In genomic region chr9:93953492-93954435, GRCh38 we compare ENCODE assay signal across 14 cellular contexts. TPM values are rescaled to one million over a fixed set of nuclear protein-coding genes. Genes with fewer than 3 reads are reported as not detected.
DNase-seq lines count a peak whose midpoint lies in the region; ATAC-seq and TF ChIP-seq lines count a peak whose summit lies in the region.
"Had no signal": no experiment of that assay in that cellular context is flagged by ENCODE, and none has a peak within 500 bp of the region (broad histone marks: within the 10 kb centered on the region; RNA-seq: fewer than 3 reads in every experiment).

No MANE protein-coding gene starts in this region.

- no peak for DNase-seq in activated naive CD4-positive, alpha-beta T cell treated with anti-CD3 and anti-CD28 coated beads, Interleukin-2, amount 10 ng/mL, durations not matched to agents 7 days and 5 days
- no peak for DNase-seq in activated naive CD4-positive, alpha-beta T cell (lab: John Stamatoyannopoulos, UW)
- no peak for DNase-seq in activated CD8-positive, alpha-beta T cell treated with anti-CD3 and anti-CD28 coated beads, Interleukin-2, amount 10 ng/mL, durations not matched to agents 7 days and 5 days
- no peak for DNase-seq in stimulated activated naive CD8-positive, alpha-beta T cell treated with anti-CD3 and anti-CD28 coated beads, Interleukin-15, amount 100 ng/mL, for 72 hours
- DNase-seq in GM10248 (ENCODE audit: extremely low spot score), result no peak
- DNase-seq: lower lobe of right lung, NCI-H1694, T-helper 9 cell had no signal

- CTCF ChIA-PET in activated naive CD4-positive, alpha-beta T cell treated with anti-CD3 and anti-CD28 coated beads, Interleukin-2, amount 10 ng/mL, durations not matched to agents 7 days and 5 days (lab: Charles Lee), result interaction anchor here (1.5 kb wide), 1 partner anchor 126 kb away, joined by 5 read pairs; no protein-coding TSS in a partner anchor
- CTCF ChIA-PET in activated CD8-positive, alpha-beta T cell treated with anti-CD3 and anti-CD28 coated beads, Interleukin-2, amount 10 ng/mL, durations not matched to agents 7 days and 5 days (lab: Charles Lee), result no interaction called here
- CTCF ChIA-PET in GM10248 (lab: Yijun Ruan, JAX), result interaction anchor here (0.8 kb wide), 1 partner anchor 9 kb away, joined by 3 read pairs; no protein-coding TSS in a partner anchor

- peaks cover 9% of the 10 kb centered on the region for H3K4me1 ChIP-seq in iPS-15b (ENCODE audit: control insufficient read depth, insufficient read depth, low read length)

- peaks cover 8% of the 10 kb centered on the region for H3K9me3 Mint-ChIP-seq in activated naive CD4-positive, alpha-beta T cell treated with anti-CD3 and anti-CD28 coated beads, Interleukin-2, amount 10 ng/mL, durations not matched to agents 7 days and 5 days
- peaks cover 4% of the 10 kb centered on the region for H3K9me3 Mint-ChIP-seq in activated CD8-positive, alpha-beta T cell treated with anti-CD3 and anti-CD28 coated beads, Interleukin-2, amount 10 ng/mL, durations not matched to agents 7 days and 5 days (ENCODE audit: insufficient read depth)
- H3K9me3 Mint-ChIP-seq in stimulated activated naive CD8-positive, alpha-beta T cell treated with anti-CD3 and anti-CD28 coated beads, Interleukin-15, amount 100 ng/mL, for 72 hours, result no peaks in the 10 kb centered on the region

- ATAC-seq in activated CD8-positive, alpha-beta T cell treated with anti-CD3 and anti-CD28 coated beads, Interleukin-2, amount 10 ng/mL, durations not matched to agents 7 days and 5 days, result no peak
- ATAC-seq in stimulated activated naive CD8-positive, alpha-beta T cell treated with anti-CD3 and anti-CD28 coated beads, Interleukin-15, amount 100 ng/mL, for 72 hours, result no peak
- no peak for ATAC-seq in GM21367 (IDR thresholded peaks at IDR 0.05; ENCODE audit: unreplicated experiment)
- no peak for ATAC-seq in HG02970 (IDR thresholded peaks at IDR 0.05; ENCODE audit: low FRiP score, unreplicated experiment)

- no peak overlapping the region for H3K9ac ChIP-seq in iPS-15b (ENCODE audit: low read depth, low read length)

- no peaks in the 10 kb centered on the region for H3K9me3 ChIP-seq in iPS-15b (ENCODE audit: control insufficient read depth, insufficient read depth, low read length)
- H3K9me3 ChIP-seq: lower lobe of right lung, right atrium auricular region had no signal

- no peak for TF ChIP-seq CTCF in GM10248 (IDR thresholded peaks at IDR 0.05; ENCODE audit: control extremely low read depth, extremely low read depth, low read depth, missing control alignments)

- peaks cover 55% of the 10 kb centered on the region for H3K4me1 Mint-ChIP-seq in activated naive CD4-positive, alpha-beta T cell treated with anti-CD3 and anti-CD28 coated beads, Interleukin-2, amount 10 ng/mL, durations not matched to agents 7 days and 5 days
- peaks cover 42% of the 10 kb centered on the region for H3K4me1 Mint-ChIP-seq in activated CD8-positive, alpha-beta T cell treated with anti-CD3 and anti-CD28 coated beads, Interleukin-2, amount 10 ng/mL, durations not matched to agents 7 days and 5 days (ENCODE audit: low read depth)
- H3K4me1 Mint-ChIP-seq in stimulated activated naive CD8-positive, alpha-beta T cell treated with anti-CD3 and anti-CD28 coated beads, Interleukin-15, amount 100 ng/mL, for 72 hours, result peaks cover 76% of the 10 kb centered on the region

- H3K4me3 Mint-ChIP-seq in activated naive CD4-positive, alpha-beta T cell treated with anti-CD3 and anti-CD28 coated beads, Interleukin-2, amount 10 ng/mL, durations not matched to agents 7 days and 5 days, result peak overlapping the region; percentile 40
- H3K4me3 Mint-ChIP-seq in activated CD8-positive, alpha-beta T cell treated with anti-CD3 and anti-CD28 coated beads, Interleukin-2, amount 10 ng/mL, durations not matched to agents 7 days and 5 days, result peak overlapping the region; percentile 22
- H3K4me3 Mint-ChIP-seq in stimulated activated naive CD8-positive, alpha-beta T cell treated with anti-CD3 and anti-CD28 coated beads, Interleukin-15, amount 100 ng/mL, for 72 hours, result peak overlapping the region; percentile 48 to 55

- H3K36me3 Mint-ChIP-seq in activated naive CD4-positive, alpha-beta T cell treated with anti-CD3 and anti-CD28 coated beads, Interleukin-2, amount 10 ng/mL, durations not matched to agents 7 days and 5 days, result peaks cover 16% of the 10 kb centered on the region
- peaks cover 10% of the 10 kb centered on the region for H3K36me3 Mint-ChIP-seq in activated CD8-positive, alpha-beta T cell treated with anti-CD3 and anti-CD28 coated beads, Interleukin-2, amount 10 ng/mL, durations not matched to agents 7 days and 5 days (ENCODE audit: low read depth)

- POLR2A ChIA-PET in activated CD8-positive, alpha-beta T cell treated with anti-CD3 and anti-CD28 coated beads, Interleukin-2, amount 10 ng/mL, durations not matched to agents 7 days and 5 days (lab: Charles Lee), result no interaction called here
- POLR2A ChIA-PET in GM10248 (lab: Yijun Ruan, JAX), result no interaction called here

- H3K27me3 ChIP-seq in iPS-15b (ENCODE audit: control insufficient read depth, insufficient read depth, low read length), result peaks cover 95% of the 10 kb centered on the region

- peaks cover 96% of the 10 kb centered on the region for H3K27me3 Mint-ChIP-seq in activated naive CD4-positive, alpha-beta T cell treated with anti-CD3 and anti-CD28 coated beads, Interleukin-2, amount 10 ng/mL, durations not matched to agents 7 days and 5 days
- H3K27me3 Mint-ChIP-seq in activated CD8-positive, alpha-beta T cell treated with anti-CD3 and anti-CD28 coated beads, Interleukin-2, amount 10 ng/mL, durations not matched to agents 7 days and 5 days (ENCODE audit: low read depth), result peaks cover 71% of the 10 kb centered on the region
- H3K27me3 Mint-ChIP-seq in stimulated activated naive CD8-positive, alpha-beta T cell treated with anti-CD3 and anti-CD28 coated beads, Interleukin-15, amount 100 ng/mL, for 72 hours, result peaks cover 98% of the 10 kb centered on the region

- peak overlapping the region; percentile 74 for H3K27ac Mint-ChIP-seq in activated naive CD4-positive, alpha-beta T cell treated with anti-CD3 and anti-CD28 coated beads, Interleukin-2, amount 10 ng/mL, durations not matched to agents 7 days and 5 days
- peak overlapping the region; percentile 40 for H3K27ac Mint-ChIP-seq in activated CD8-positive, alpha-beta T cell treated with anti-CD3 and anti-CD28 coated beads, Interleukin-2, amount 10 ng/mL, durations not matched to agents 7 days and 5 days
- no peak overlapping the region for H3K27ac Mint-ChIP-seq in stimulated activated naive CD8-positive, alpha-beta T cell treated with anti-CD3 and anti-CD28 coated beads, Interleukin-15, amount 100 ng/mL, for 72 hours

- peak overlapping the region; percentile 32 for H3K4me3 ChIP-seq in iPS-15b (ENCODE audit: low read depth, low read length)

- H3K36me3 ChIP-seq in iPS-15b (ENCODE audit: control insufficient read depth, insufficient read depth, low read length), result no peaks in the 10 kb centered on the region
- H3K36me3 ChIP-seq: lower lobe of right lung, right atrium auricular region had no signal

RNA-seq across cellular contexts. Expression of gene BARX1, which starts 1.4 kb away (rescaled TPM):
- under 1 TPM in 1 of 2 experiments, not detected in 1; 0.53 TPM for total RNA-seq in activated CD8-positive, alpha-beta T cell treated with anti-CD3 and anti-CD28 coated beads, Interleukin-2, amount 10 ng/mL, durations not matched to agents 7 days and 5 days
- total RNA-seq: fibroblast of villous mesenchyme, lower lobe of right lung, right atrium auricular region, urinary bladder had no signal

Comparison
In these comparisons a context has a peak if more than half of its experiments do, and no peak if none do; other contexts are left out.
1. H3K27ac Mint-ChIP-seq: peak in activated naive CD4-positive, alpha-beta T cell treated with anti-CD3 and anti-CD28 coated beads, Interleukin-2, amount 10 ng/mL, durations not matched to agents 7 days and 5 days (single experiment) and activated CD8-positive, alpha-beta T cell treated with anti-CD3 and anti-CD28 coated beads, Interleukin-2, amount 10 ng/mL, durations not matched to agents 7 days and 5 days (single experiment); none in stimulated activated naive CD8-positive, alpha-beta T cell treated with anti-CD3 and anti-CD28 coated beads, Interleukin-15, amount 100 ng/mL, for 72 hours (0 of 2).
2. Peak in every context shown above with its lines, with median percentiles within 50 percentile points of each other: H3K4me3 Mint-ChIP-seq.